Comparison of ENCODE assay signal across 8 cellular contexts in genomic region chr5:61333351-61334223, GRCh38. TPM values are rescaled to one million over a fixed set of nuclear protein-coding genes. Genes with fewer than 3 reads are reported as not detected.
A peak's percentile ranks its signal among the peaks of the same experiment; 100 is the strongest.
DNase-seq lines count a peak whose midpoint lies in the region; ATAC-seq and TF ChIP-seq lines count a peak whose summit lies in the region.

No MANE protein-coding gene starts in this region.

- CTCF ChIA-PET in OCI-LY7 (lab: Charles Lee; ENCODE audit: unreplicated experiment), result no interaction called here

- DNase-seq in NCI-H82 (lab: John Stamatoyannopoulos, UW) (peak; percentile 54), NCI-H82 treated with DMSO at 0.1 percent for 48 hours (lab: John Stamatoyannopoulos, UW; ENCODE audit: unreplicated experiment) (no peak), OCI-LY7 (ENCODE audit: low spot score) (no peak), Right ventricle myocardium superior (peak; percentile 72), foreskin melanocyte (no peak)
- DNase-seq in activated naive CD4-positive, alpha-beta T cell treated with anti-CD3 and anti-CD28 coated beads, Interleukin-2, amount 50 U/mL, for 72 hours (ENCODE audit: low spot score in 2 of 2), result peak; percentile 34 to 66

- no peaks in the 10 kb centered on the region for H3K27me3 ChIP-seq in parathyroid adenoma (ENCODE audit: control insufficient read depth, insufficient read depth, low read length)

- BruUV-seq in OCI-LY7 (replicated peaks; lab: Mats Ljungman, UMichigan), result no TSS peak

- H4K20me1 ChIP-seq in OCI-LY7 (ENCODE audit: insufficient read depth, low read length), result no peaks in the 10 kb centered on the region

- H3K27ac Mint-ChIP-seq in activated naive CD4-positive, alpha-beta T cell treated with anti-CD3 and anti-CD28 coated beads, Interleukin-2, amount 50 U/mL, for 72 hours, result peak overlapping the region; percentile 50 to 82

- POLR2A ChIA-PET in OCI-LY7 (lab: Charles Lee), result no interaction called here

- intact Hi-C loops in OCI-LY7 (cut with micrococcal nuclease; ENCODE audit: unreplicated experiment), result no loop called here
- intact Hi-C loops in Right ventricle myocardium superior (cut with DNase I), result loop anchor here (2.0 to 5.0 kb wide), 4 partner anchors 74 to 325 kb away; partner anchors contain the start of gene SMIM15

- H3K9me3 Mint-ChIP-seq in activated naive CD4-positive, alpha-beta T cell treated with anti-CD3 and anti-CD28 coated beads, Interleukin-2, amount 50 U/mL, for 72 hours, result no peaks in the 10 kb centered on the region

- H3K4me2 ChIP-seq in OCI-LY7 (ENCODE audit: low read length), result peak overlapping the region; percentile 34; the same call in 1 of the 2 replicates
- H3K4me2 ChIP-seq in parathyroid adenoma (ENCODE audit: low read length), result peak overlapping the region; percentile 82

- H3K9ac ChIP-seq in parathyroid adenoma, result no peak overlapping the region

- no peaks in the 10 kb centered on the region for H3K9me2 ChIP-seq in OCI-LY7 (ENCODE audit: insufficient read depth, low read length)

- no peaks in the 10 kb centered on the region for H3K9me3 ChIP-seq in OCI-LY7 (ENCODE audit: low read length)
- no peaks in the 10 kb centered on the region for H3K9me3 ChIP-seq in parathyroid adenoma (ENCODE audit: control insufficient read depth, low read length)

- H3K79me2 ChIP-seq in OCI-LY7 (ENCODE audit: insufficient read depth, low read depth, low read length), result no peaks in the 10 kb centered on the region
- peaks cover 25% of the 10 kb centered on the region for H3K79me2 ChIP-seq in parathyroid adenoma

- H3K4me3 ChIP-seq in OCI-LY7 (ENCODE audit: low read depth, low read length, poor library complexity, severe bottlenecking) (no peak overlapping the region), parathyroid adenoma (ENCODE audit: low read depth, low read length) (peak overlapping the region; percentile 72)

- no peak overlapping the region for H3K27ac ChIP-seq in OCI-LY7 (ENCODE audit: low read depth, low read length, poor library complexity, severe bottlenecking)
- H3K27ac ChIP-seq in parathyroid adenoma, result peak overlapping the region; percentile 69

- H3K4me1 ChIP-seq in OCI-LY7 (ENCODE audit: insufficient read depth, low read length, poor library complexity, severe bottlenecking) (no peaks in the 10 kb centered on the region), parathyroid adenoma (peaks cover 8% of the 10 kb centered on the region)

- peak in 1 of 2 donors; percentile 3 for ATAC-seq in activated naive CD4-positive, alpha-beta T cell treated with anti-CD3 and anti-CD28 coated beads, Interleukin-2, amount 50 U/mL, for 72 hours
- ATAC-seq in Right ventricle myocardium superior (ENCODE audit: poor library complexity), result no peak
- ATAC-seq in GM21717 (IDR thresholded peaks at IDR 0.05; ENCODE audit: unreplicated experiment), result no peak

- no peaks in the 10 kb centered on the region for H3K36me3 ChIP-seq in OCI-LY7 (ENCODE audit: insufficient read depth, low read length)
- H3K36me3 ChIP-seq in parathyroid adenoma (ENCODE audit: control insufficient read depth, insufficient read depth, low read length), result no peaks in the 10 kb centered on the region

- no peak for TF ChIP-seq CTCF in OCI-LY7 (conservative IDR thresholded peaks at IDR 0.05; ENCODE audit: low read length)
- TF ChIP-seq CTCF in parathyroid adenoma (IDR thresholded peaks at IDR 0.05), result no peak

- no peak overlapping the region for H2AFZ ChIP-seq in OCI-LY7 (ENCODE audit: low read length)
- peak overlapping the region; percentile 59 for H2AFZ ChIP-seq in parathyroid adenoma

- peaks cover 4 to 14% of the 10 kb centered on the region in 2 donors for H3K36me3 Mint-ChIP-seq in activated naive CD4-positive, alpha-beta T cell treated with anti-CD3 and anti-CD28 coated beads, Interleukin-2, amount 50 U/mL, for 72 hours

RNA-seq across cellular contexts. Expression of gene ZSWIM6, which starts 1.5 kb away (rescaled TPM):
- total RNA-seq in OCI-LY7 (2014; rRNA removed; shearing (Covaris generic)), result 0.06 TPM in 1 of 2 replicates, not detected in the other
- total RNA-seq in OCI-LY7 (2022) (0.17 and 0.18 TPM in 2 replicates), Right ventricle myocardium superior (6.6 TPM)
- 1 to 10 TPM; 5.3 to 6.2 TPM for total RNA-seq in activated naive CD4-positive, alpha-beta T cell treated with anti-CD3 and anti-CD28 coated beads, Interleukin-2, amount 50 U/mL, for 72 hours

Comparison
In these comparisons a context has a peak if more than half of its experiments do, and no peak if none do; other contexts are left out.
1. DNase-seq: peak in NCI-H82 (single experiment), activated naive CD4-positive, alpha-beta T cell treated with anti-CD3 and anti-CD28 coated beads, Interleukin-2, amount 50 U/mL, for 72 hours (2 of 2) and Right ventricle myocardium superior (single experiment); none in NCI-H82 treated with DMSO at 0.1 percent for 48 hours (single experiment), OCI-LY7 (single experiment) and foreskin melanocyte (single experiment).